7 cellular contexts compared by ENCODE assay signal in the genomic region with DNA sequence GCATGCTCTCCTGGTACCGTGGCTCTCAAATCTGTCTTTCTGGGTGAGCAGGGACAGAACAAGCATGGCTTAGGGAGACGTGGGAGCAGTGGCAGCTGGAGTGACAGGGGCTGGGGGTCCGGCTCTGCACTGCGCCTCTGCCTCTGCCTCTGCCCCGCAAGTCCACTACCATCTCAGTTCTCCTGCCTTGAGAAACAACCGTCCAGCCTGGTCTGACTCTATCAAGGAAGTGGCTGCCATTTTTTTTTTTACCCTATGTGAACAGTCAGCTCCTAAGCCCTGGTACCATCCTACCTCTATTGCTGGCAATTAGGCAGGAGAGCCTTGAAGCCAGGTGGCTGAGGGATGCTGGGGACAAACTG. TPM values are rescaled to one million over a fixed set of nuclear protein-coding genes. Genes with fewer than 3 reads are reported as not detected.
DNase-seq lines count a peak whose midpoint lies in the region; ATAC-seq and TF ChIP-seq lines count a peak whose summit lies in the region.
"Had no signal": no experiment of that assay in that cellular context is flagged by ENCODE, and none has a peak within 500 bp of the region (broad histone marks: within the 10 kb centered on the region; RNA-seq: fewer than 3 reads in every experiment).

No MANE protein-coding gene starts in this region.

- DNase-seq in GM23338 (ENCODE audit: low spot score) (no peak), ovary (no peak), NCI-H2081 treated with DMSO at 0.1 percent for 48 hours (lab: John Stamatoyannopoulos, UW) (no peak), H4 (ENCODE audit: low spot score) (no peak), GM10266 (ENCODE audit: extremely low spot score) (no peak)

- no peak overlapping the region for H3K27ac Mint-ChIP-seq in GM23338
- peak overlapping the region; percentile 92 for H3K27ac Mint-ChIP-seq in activated T-helper 17 cell treated with anti-CD3 and anti-CD28 coated beads, Interleukin-2, amount 50 U/mL, for 72 hours

- H2AFZ ChIP-seq in GM23338, result no peak overlapping the region

- no peaks in the 10 kb centered on the region; the same call in 1 of the 2 replicates for H3F3A ChIP-seq in GM23338 (replicated peaks; ENCODE audit: low read depth)

- H3K9me3 Mint-ChIP-seq in GM23338, result no peaks in the 10 kb centered on the region
- no peaks in the 10 kb centered on the region for H3K9me3 Mint-ChIP-seq in activated T-helper 17 cell treated with anti-CD3 and anti-CD28 coated beads, Interleukin-2, amount 50 U/mL, for 72 hours

- H3K4me3 Mint-ChIP-seq in GM23338, result no peak overlapping the region; the same call in 2 of the 3 replicates
- peak overlapping the region; percentile 79 for H3K4me3 Mint-ChIP-seq in activated T-helper 17 cell treated with anti-CD3 and anti-CD28 coated beads, Interleukin-2, amount 50 U/mL, for 72 hours

- peaks cover 38% of the 10 kb centered on the region for H3K4me1 Mint-ChIP-seq in GM23338
- peaks cover 28% of the 10 kb centered on the region for H3K4me1 Mint-ChIP-seq in activated T-helper 17 cell treated with anti-CD3 and anti-CD28 coated beads, Interleukin-2, amount 50 U/mL, for 72 hours

- H3K4me1 ChIP-seq in GM23338 (ENCODE audit: insufficient read depth) (peaks cover 15% of the 10 kb centered on the region), ovary (ENCODE audit: insufficient read depth) (peaks cover 43% of the 10 kb centered on the region)

- no peaks in the 10 kb centered on the region for H3K36me3 ChIP-seq in GM23338 (ENCODE audit: insufficient read depth)
- no peaks in the 10 kb centered on the region for H3K36me3 ChIP-seq in ovary

- H3K9me3 ChIP-seq in ovary, result no peaks in the 10 kb centered on the region

- H3K9me2 ChIP-seq in GM23338 (ENCODE audit: insufficient read depth), result no peaks in the 10 kb centered on the region

- H3K27ac ChIP-seq in GM23338 (ENCODE audit: low read depth) (0 out of 2 replicates have a peak overlapping the region, but pooled peaks have one; percentile 50), ovary (peak overlapping the region; percentile 75 to 76)

- no peaks in the 10 kb centered on the region for H3K79me2 ChIP-seq in GM23338 (replicated peaks; ENCODE audit: insufficient read depth)

- H3K4me3 ChIP-seq in GM23338 (no peak overlapping the region), ovary (no peak overlapping the region)

- intact Hi-C loops in ovary (cut with DNase I), result no loop called here

- TF ChIP-seq CTCF in GM23338 (conservative IDR thresholded peaks at IDR 0.05; ENCODE audit: low read depth in 2 of 2), result no peak
- TF ChIP-seq CTCF in ovary (IDR thresholded peaks at IDR 0.05), result no peak
- no peak for TF ChIP-seq CTCF in GM10266 (IDR thresholded peaks at IDR 0.05; ENCODE audit: control insufficient read depth, insufficient read depth, low read depth, missing control alignments)

- H3K36me3 Mint-ChIP-seq in GM23338 (ENCODE audit: low read depth), result peaks cover 4% of the 10 kb centered on the region; the same call in 2 of the 3 replicates
- peaks cover 81% of the 10 kb centered on the region for H3K36me3 Mint-ChIP-seq in activated T-helper 17 cell treated with anti-CD3 and anti-CD28 coated beads, Interleukin-2, amount 50 U/mL, for 72 hours (ENCODE audit: low read depth)

- 87 to 96% (median 92%) methylated on average over 6 of the region's 6 CpGs for WGBS in ovary, 3 donors

- 0 out of 2 replicates have a peak overlapping the region, but pooled peaks have one; percentile 36 for H3K4me2 ChIP-seq in GM23338

- no peak for TF ChIP-seq POLR2A in ovary (IDR thresholded peaks at IDR 0.05)

- no peaks in the 10 kb centered on the region for H3K27me3 ChIP-seq in GM23338 (ENCODE audit: insufficient read depth)
- no peaks in the 10 kb centered on the region for H3K27me3 ChIP-seq in ovary

- H4K20me1 ChIP-seq in GM23338 (replicated peaks; ENCODE audit: insufficient read depth), result no peaks in the 10 kb centered on the region; the same call in 1 of the 2 replicates

- peaks cover 17% of the 10 kb centered on the region for H3K27me3 Mint-ChIP-seq in GM23338 (ENCODE audit: insufficient read depth, low read depth, poor library complexity)
- H3K27me3 Mint-ChIP-seq in activated T-helper 17 cell treated with anti-CD3 and anti-CD28 coated beads, Interleukin-2, amount 50 U/mL, for 72 hours, result no peaks in the 10 kb centered on the region

- no peak for ATAC-seq in GM23338
- no peak for ATAC-seq in activated T-helper 17 cell treated with anti-CD3 and anti-CD28 coated beads, Interleukin-2, amount 50 U/mL, for 72 hours (replicated peaks)
- ATAC-seq: Panc1 had no signal

- no peak for TF ChIP-seq EP300 in ovary (IDR thresholded peaks at IDR 0.05)

TF ChIP-seq in GM23338, 12 proteins besides CTCF, POLR2A, EP300 and RAD21 (continues in another document):
- TF ChIP-seq JUNB (IDR thresholded peaks at IDR 0.05; ENCODE audit: unreplicated experiment), result no peak

RNA-seq across cellular contexts. Expression of a gene that starts 16.1 kb away (rescaled TPM):
- total RNA-seq in GM23338 (2014; rRNA removed; shearing (Covaris generic)), result 0.17 TPM in 1 of 2 replicates, not detected in the other
- polyA plus RNA-seq in GM23338 (2016; fragmentation: Nextera tagmentation; extraction: Ambion mirVana) (0.23 and 0.26 TPM in 2 replicates), ovary (10 to 100 TPM in 1 of 2 donors, 1 to 10 TPM in 1; 3.9 to 16.3 TPM)
- 10 to 100 TPM; 22.8 to 24.4 TPM for total RNA-seq in activated T-helper 17 cell treated with anti-CD3 and anti-CD28 coated beads, Interleukin-2, amount 50 U/mL, for 72 hours
- 100 to 1,000 TPM in 1 of 7 donors, 10 to 100 TPM in 6; 35.0 to 108 (median 68.0) TPM for total RNA-seq in ovary
- 0.08 TPM in 1 of 2 replicates, not detected in the other for total RNA-seq in H4 (2014; rRNA removed; shearing (Covaris generic))

RNA-seq across cellular contexts. Expression of a gene that starts 29.2 kb away (rescaled TPM):
- total RNA-seq in GM23338 (2014; rRNA removed; shearing (Covaris generic)), result 21.3 and 24.8 TPM in 2 replicates
- polyA plus RNA-seq in GM23338 (2016; fragmentation: Nextera tagmentation; extraction: Ambion mirVana), result 14.9 and 15.9 TPM in 2 replicates
- total RNA-seq in activated T-helper 17 cell treated with anti-CD3 and anti-CD28 coated beads, Interleukin-2, amount 50 U/mL, for 72 hours, result 10 to 100 TPM; 20.7 to 39.3 TPM
- total RNA-seq in ovary, result 10 to 100 TPM; 19.1 to 26.4 (median 21.2) TPM
- polyA plus RNA-seq in ovary, result 10 to 100 TPM; 13.2 to 28.3 TPM
- total RNA-seq in H4 (2014; rRNA removed; shearing (Covaris generic)), result 40.3 and 49.8 TPM in 2 replicates

RNA-seq across cellular contexts. Expression of a gene that starts 41.1 kb away (rescaled TPM):
- total RNA-seq in GM23338 (2014; rRNA removed; shearing (Covaris generic)), result 22.3 and 28.2 TPM in 2 replicates
- polyA plus RNA-seq in GM23338 (2016; fragmentation: Nextera tagmentation; extraction: Ambion mirVana), result 9.0 and 11.8 TPM in 2 replicates
- 10 to 100 TPM; 36.9 to 40.2 TPM for total RNA-seq in activated T-helper 17 cell treated with anti-CD3 and anti-CD28 coated beads, Interleukin-2, amount 50 U/mL, for 72 hours
- total RNA-seq in ovary, result 10 to 100 TPM; 42.4 to 77.7 (median 46.0) TPM
- polyA plus RNA-seq in ovary, result 10 to 100 TPM; 27.5 to 47.2 TPM
- total RNA-seq in H4 (2014; rRNA removed; shearing (Covaris generic)), result 12.3 and 16.5 TPM in 2 replicates

RNA-seq across cellular contexts. Expression of a gene that starts 45.9 kb away (rescaled TPM):
- total RNA-seq in GM23338 (2014; rRNA removed; shearing (Covaris generic)), result 0.17 TPM in 1 of 2 replicates, not detected in the other
- not detected in 2 replicates for polyA plus RNA-seq in GM23338 (2016; fragmentation: Nextera tagmentation; extraction: Ambion mirVana)
- under 1 TPM in 1 of 2 donors, not detected in 1; 0.09 TPM for total RNA-seq in activated T-helper 17 cell treated with anti-CD3 and anti-CD28 coated beads, Interleukin-2, amount 50 U/mL, for 72 hours
- total RNA-seq in ovary, result 1 to 10 TPM in 5 of 7 donors, under 1 TPM in 1, not detected in 1; 0.92 to 4.1 (median 1.9) TPM
- polyA plus RNA-seq in ovary, result under 1 TPM; 0.30 to 0.42 TPM
- total RNA-seq in H4 (2014; rRNA removed; shearing (Covaris generic)), result 0.48 and 1.3 TPM in 2 replicates

Comparison
In these comparisons a context has a peak if more than half of its experiments do, and no peak if none do; other contexts are left out.
1. RNA of a gene that starts 16.1 kb away (total RNA-seq): 35.0 to 108 TPM in ovary and 22.8 to 24.4 TPM in activated T-helper 17 cell treated with anti-CD3 and anti-CD28 coated beads, Interleukin-2, amount 50 U/mL, for 72 hours; 0.17 TPM in GM23338 and 0.08 TPM in H4; every median in the first group is over 10 times any median in the second.